18 cellular contexts compared by ENCODE assay signal in genomic region chr4:6672131-6672530, GRCh38. TPM values are rescaled to one million over a fixed set of nuclear protein-coding genes. Genes with fewer than 3 reads are reported as not detected.
DNase-seq lines count a peak whose midpoint lies in the region; ATAC-seq and TF ChIP-seq lines count a peak whose summit lies in the region.
"Had no signal": no experiment of that assay in that cellular context is flagged by ENCODE, and none has a peak within 500 bp of the region (broad histone marks: within the 10 kb centered on the region; RNA-seq: fewer than 3 reads in every experiment).

No MANE protein-coding gene starts in this region.

- no peaks in the 10 kb centered on the region for H3K9me3 ChIP-seq in RWPE2 (ENCODE audit: severe bottlenecking)
- no peaks in the 10 kb centered on the region for H3K9me3 ChIP-seq in upper lobe of right lung

- ATAC-seq in Right ventricle myocardium inferior (no peak), Right ventricle myocardium superior (ENCODE audit: poor library complexity) (no peak), RWPE2 (ENCODE audit: low read depth) (no peak), upper lobe of right lung (no peak)
- ATAC-seq: GM12878 had no signal

- intact Hi-C loops in Right ventricle myocardium inferior (cut with DNase I) (no loop called here), Right ventricle myocardium superior (cut with DNase I) (no loop called here), upper lobe of right lung (cut with DNase I) (no loop called here)

- DNase-seq in Right ventricle myocardium inferior (ENCODE audit: missing footprints) (peak; percentile 26), Right ventricle myocardium superior (no peak), RWPE2 (ENCODE audit: low spot score) (no peak), upper lobe of right lung (peak; percentile 56), COR-L47 (lab: John Stamatoyannopoulos, UW) (no peak)
- no peak for DNase-seq in central memory CD4-positive, alpha-beta T cell
- DNase-seq: C1 segment of cervical spinal cord; CD4-positive, alpha-beta memory T cell; DMS 273 treated with DMSO at 0.1 percent for 48 hours; DMS79; EL; GDM1; GM23248; H7; HCEC 1CT had no signal

- H3K27ac ChIP-seq in RWPE2 (ENCODE audit: poor library complexity, severe bottlenecking) (peak overlapping the region; percentile 75), upper lobe of right lung (no peak overlapping the region)
- H3K27ac ChIP-seq: GM23248 had no signal

- H3K27me3 ChIP-seq in RWPE2 (ENCODE audit: insufficient read depth, poor library complexity, severe bottlenecking), result no peaks in the 10 kb centered on the region
- no peaks in the 10 kb centered on the region for H3K27me3 ChIP-seq in upper lobe of right lung

- H3K4me1 ChIP-seq in RWPE2 (ENCODE audit: insufficient read depth, poor library complexity, severe bottlenecking), result peaks cover 27% of the 10 kb centered on the region
- H3K4me1 ChIP-seq in upper lobe of right lung, result peaks cover 28% of the 10 kb centered on the region

- H3K4me3 ChIP-seq in RWPE2 (ENCODE audit: severe bottlenecking) (no peak overlapping the region), upper lobe of right lung (no peak overlapping the region)
- H3K4me3 ChIP-seq: GM12878, GM23248 had no signal

- no peak for TF ChIP-seq CTCF in RWPE2 (IDR thresholded peaks at IDR 0.05; ENCODE audit: poor library complexity, severe bottlenecking)
- no peak for TF ChIP-seq CTCF in upper lobe of right lung (IDR thresholded peaks at IDR 0.05)

- H3K36me3 ChIP-seq in RWPE2 (ENCODE audit: low read depth) (peaks cover 22% of the 10 kb centered on the region), upper lobe of right lung (peaks cover 13% of the 10 kb centered on the region)

RNA-seq across cellular contexts. Expression of gene S100P, which starts 21.5 kb away (rescaled TPM):
- not detected for total RNA-seq in Right ventricle myocardium inferior
- total RNA-seq in Right ventricle myocardium superior, result not detected
- total RNA-seq in upper lobe of right lung, result 3.6 TPM
- total RNA-seq: A172, GM23248, H1, H7 had no signal

RNA-seq across cellular contexts. Expression of gene MRFAP1, which starts 31.6 kb away (rescaled TPM):
- total RNA-seq in Right ventricle myocardium inferior (234 TPM), Right ventricle myocardium superior (219 TPM), upper lobe of right lung (235 TPM)

RNA-seq across cellular contexts. Expression of gene MRFAP1L1, which starts 37.5 kb away (rescaled TPM):
- total RNA-seq in Right ventricle myocardium inferior, result 41.7 TPM
- 39.7 TPM for total RNA-seq in Right ventricle myocardium superior
- 46.6 TPM for total RNA-seq in upper lobe of right lung

RNA-seq across cellular contexts. Expression of gene BLOC1S4, which starts 43.8 kb away (rescaled TPM):
- 6.0 TPM for total RNA-seq in Right ventricle myocardium inferior
- total RNA-seq in Right ventricle myocardium superior, result 6.0 TPM
- total RNA-seq in upper lobe of right lung, result 10.7 TPM

Comparison
In these comparisons a context has a peak if more than half of its experiments do, and no peak if none do; other contexts are left out.
1. DNase-seq: peak in Right ventricle myocardium inferior (single experiment) and upper lobe of right lung (single experiment); none in Right ventricle myocardium superior (single experiment), RWPE2 (single experiment), central memory CD4-positive, alpha-beta T cell (single experiment) and COR-L47 (single experiment).